2 cellular contexts compared by ENCODE assay signal in the genomic region with DNA sequence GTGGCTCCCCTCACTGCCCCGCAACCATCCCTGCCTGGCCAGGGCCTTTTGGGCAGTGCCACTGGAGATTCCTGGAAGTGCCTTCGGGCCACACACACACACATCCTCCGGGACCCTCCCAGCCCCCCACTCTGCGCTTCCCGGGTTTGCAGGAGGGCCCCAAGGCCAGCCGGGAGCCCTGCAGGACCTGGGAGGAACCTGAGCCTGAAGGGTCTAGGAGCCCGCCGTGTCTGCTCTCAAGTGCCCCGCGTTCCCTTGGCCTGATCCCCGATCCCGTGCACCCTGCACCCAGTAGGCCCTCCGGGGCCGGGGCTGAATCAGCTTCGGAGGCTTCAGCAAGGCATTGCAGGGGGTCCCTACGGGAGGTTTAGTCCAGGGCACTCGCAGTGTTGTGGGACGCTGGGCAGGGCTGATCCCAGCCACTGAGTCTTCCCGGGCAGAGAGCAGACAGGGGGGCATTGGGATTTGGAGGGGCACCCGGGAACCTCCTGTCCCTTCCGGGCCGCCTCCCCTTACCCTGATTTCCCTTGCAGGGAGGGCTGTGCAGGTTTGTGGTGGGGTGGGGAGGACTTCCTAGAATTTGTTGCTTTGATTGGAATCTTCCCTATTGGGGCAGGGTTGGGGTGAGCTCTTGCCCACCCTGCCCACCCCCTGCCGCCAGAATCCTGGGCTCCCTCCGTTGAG.
TF ChIP-seq lines count a peak whose summit lies in the region.

No MANE protein-coding gene starts in this region.

TF ChIP-seq in WTC11, 78 proteins besides CTCF, POLR2A, EP300 and RAD21 (continued from another document):
- TF ChIP-seq, protein P1, sequence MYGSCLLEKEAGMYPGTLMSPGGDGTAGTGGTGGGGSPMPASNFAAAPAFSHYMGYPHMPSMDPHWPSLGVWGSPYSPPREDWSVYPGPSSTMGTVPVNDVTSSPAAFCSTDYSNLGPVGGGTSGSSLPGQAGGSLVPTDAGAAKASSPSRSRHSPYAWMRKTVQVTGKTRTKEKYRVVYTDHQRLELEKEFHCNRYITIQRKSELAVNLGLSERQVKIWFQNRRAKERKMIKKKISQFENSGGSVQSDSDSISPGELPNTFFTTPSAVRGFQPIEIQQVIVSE (CRISPR knock-in tag; IDR thresholded peaks at IDR 0.05; ENCODE audit: borderline replicate concordance): no peak
- TF ChIP-seq, protein P2, sequence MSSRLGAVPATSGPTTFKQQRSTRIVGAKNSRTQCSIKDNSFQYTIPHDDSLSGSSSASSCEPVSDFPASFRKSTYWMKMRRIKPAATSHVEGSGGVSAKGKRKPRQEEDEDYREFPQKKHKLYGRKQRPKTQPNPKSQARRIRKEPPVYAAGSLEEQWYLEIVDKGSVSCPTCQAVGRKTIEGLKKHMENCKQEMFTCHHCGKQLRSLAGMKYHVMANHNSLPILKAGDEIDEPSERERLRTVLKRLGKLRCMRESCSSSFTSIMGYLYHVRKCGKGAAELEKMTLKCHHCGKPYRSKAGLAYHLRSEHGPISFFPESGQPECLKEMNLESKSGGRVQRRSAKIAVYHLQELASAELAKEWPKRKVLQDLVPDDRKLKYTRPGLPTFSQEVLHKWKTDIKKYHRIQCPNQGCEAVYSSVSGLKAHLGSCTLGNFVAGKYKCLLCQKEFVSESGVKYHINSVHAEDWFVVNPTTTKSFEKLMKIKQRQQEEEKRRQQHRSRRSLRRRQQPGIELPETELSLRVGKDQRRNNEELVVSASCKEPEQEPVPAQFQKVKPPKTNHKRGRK (CRISPR knock-in tag; IDR thresholded peaks at IDR 0.05; ENCODE audit: borderline replicate concordance): no peak
- TF ChIP-seq ZNF138 (CRISPR knock-in tag; conservative IDR thresholded peaks at IDR 0.05): no peak

TF ChIP-seq in HEK293T, 16 proteins besides CTCF, POLR2A, EP300 and RAD21 (continued from another document):
- TF ChIP-seq ARNT (IDR thresholded peaks at IDR 0.05): no peak
- TF ChIP-seq FOXK2 (IDR thresholded peaks at IDR 0.05): no peak
- no peak for TF ChIP-seq BHLHE40 (IDR thresholded peaks at IDR 0.05; ENCODE audit: borderline replicate concordance)
- no peak for TF ChIP-seq HDGF (IDR thresholded peaks at IDR 0.05; ENCODE audit: borderline replicate concordance)
- no peak for TF ChIP-seq FOXA1 (IDR thresholded peaks at IDR 0.05)
- no peak for TF ChIP-seq NFRKB (IDR thresholded peaks at IDR 0.05)
- TF ChIP-seq, protein P3, sequence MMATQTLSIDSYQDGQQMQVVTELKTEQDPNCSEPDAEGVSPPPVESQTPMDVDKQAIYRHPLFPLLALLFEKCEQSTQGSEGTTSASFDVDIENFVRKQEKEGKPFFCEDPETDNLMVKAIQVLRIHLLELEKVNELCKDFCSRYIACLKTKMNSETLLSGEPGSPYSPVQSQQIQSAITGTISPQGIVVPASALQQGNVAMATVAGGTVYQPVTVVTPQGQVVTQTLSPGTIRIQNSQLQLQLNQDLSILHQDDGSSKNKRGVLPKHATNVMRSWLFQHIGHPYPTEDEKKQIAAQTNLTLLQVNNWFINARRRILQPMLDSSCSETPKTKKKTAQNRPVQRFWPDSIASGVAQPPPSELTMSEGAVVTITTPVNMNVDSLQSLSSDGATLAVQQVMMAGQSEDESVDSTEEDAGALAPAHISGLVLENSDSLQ (IDR thresholded peaks at IDR 0.05): no peak
TF ChIP-seq in HEK293T: peak in this region for 0.
